21 cellular contexts compared by ENCODE assay signal in the genomic region with DNA sequence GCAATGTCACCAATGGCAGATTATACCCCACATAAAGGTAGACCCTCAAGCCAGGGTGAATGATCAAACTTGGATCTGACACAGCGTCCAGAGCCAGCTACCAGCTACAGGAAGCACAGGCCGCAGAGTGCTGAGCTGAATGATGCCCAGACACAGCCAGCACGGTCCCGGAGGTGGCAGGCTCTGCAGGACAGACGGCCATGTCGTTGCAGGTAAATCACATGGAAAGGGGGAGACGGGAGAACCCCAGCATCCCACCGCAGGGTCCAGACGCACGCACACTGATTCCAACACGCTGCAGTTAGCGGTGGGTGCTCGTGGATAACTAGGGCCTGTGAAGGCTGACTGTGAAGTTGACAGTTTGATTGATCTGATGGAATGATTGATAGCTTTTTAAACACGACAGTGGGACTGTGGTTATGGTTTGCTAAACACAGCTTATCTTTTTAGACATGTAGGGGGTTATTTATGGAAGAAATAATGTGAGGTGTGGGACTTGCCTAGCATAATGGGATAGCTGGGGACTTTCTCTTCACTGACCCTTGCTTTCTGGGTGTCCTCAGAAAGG.
A peak's percentile ranks its signal among the peaks of the same experiment; 100 is the strongest.
DNase-seq lines count a peak whose midpoint lies in the region; ATAC-seq, FAIRE-seq and TF ChIP-seq lines count a peak whose summit lies in the region.
"Had no signal": no experiment of that assay in that cellular context is flagged by ENCODE, and none has a peak within 500 bp of the region (broad histone marks: within the 10 kb centered on the region; RNA-seq: fewer than 3 reads in every experiment).

No MANE protein-coding gene starts in this region.

- H3K36me3 ChIP-seq in K562 (ENCODE audit: control insufficient read depth, insufficient read depth, low read length) (no peaks in the 10 kb centered on the region), neural cell (ENCODE audit: insufficient read depth, low read length) (no peaks in the 10 kb centered on the region), upper lobe of right lung (no peaks in the 10 kb centered on the region)
- H3K36me3 ChIP-seq: SJSA1 had no signal

- H3K4me3 ChIP-seq in K562 (no peak overlapping the region), neural cell (ENCODE audit: low read length) (no peak overlapping the region), upper lobe of right lung (no peak overlapping the region)
- H3K4me3 ChIP-seq: SJSA1 had no signal

- H3K79me2 ChIP-seq in K562 (ENCODE audit: control insufficient read depth, insufficient read depth, low read length), result no peaks in the 10 kb centered on the region
- no peaks in the 10 kb centered on the region for H3K79me2 ChIP-seq in neural cell (replicated peaks; ENCODE audit: insufficient read depth, low read length)

- H3K27ac ChIP-seq in K562 (ENCODE audit: extremely low read depth, low read depth, low read length) (no peak overlapping the region), neural cell (ENCODE audit: low read length) (no peak overlapping the region), upper lobe of right lung (no peak overlapping the region)
- H3K27ac ChIP-seq: SJSA1 had no signal

- H3F3A ChIP-seq in neural cell (ENCODE audit: insufficient read depth, low read length, poor library complexity, severe bottlenecking), result no peaks in the 10 kb centered on the region

- H4K20me1 ChIP-seq in K562 (replicated peaks; ENCODE audit: control insufficient read depth, insufficient read depth, low read length) (peaks cover 15% of the 10 kb centered on the region; the same call in 1 of the 2 replicates), neural cell (ENCODE audit: insufficient read depth) (no peaks in the 10 kb centered on the region)

- TF ChIP-seq CTCF in K562 (IDR thresholded peaks at IDR 0.05 in 2 of 3, conservative IDR thresholded peaks at IDR 0.05 in 1 of 3; ENCODE audit: insufficient read depth in 2 of 3, low read depth in 1 of 3, low read length in 3 of 3) (no peak), neural cell (IDR thresholded peaks at IDR 0.05; ENCODE audit: poor library complexity, severe bottlenecking) (no peak), upper lobe of right lung (IDR thresholded peaks at IDR 0.05) (no peak)

- H3K4me2 ChIP-seq in K562 (ENCODE audit: insufficient read depth, low read length) (no peak overlapping the region), neural cell (ENCODE audit: low read length) (no peak overlapping the region)

- BruUV-seq in K562 (replicated peaks; lab: Mats Ljungman, UMichigan), result no TSS peak

- TF ChIP-seq RAD21 in K562 (CRISPR knock-in tag; conservative IDR thresholded peaks at IDR 0.05 in 1 of 2, IDR thresholded peaks at IDR 0.05 in 1 of 2), result no peak
- no peak for TF ChIP-seq RAD21 in neural cell (conservative IDR thresholded peaks at IDR 0.05)

- DNase-seq in Right ventricle myocardium superior (peak; percentile 32), left cardiac atrium (no peak), K562 (ENCODE audit: extremely low read depth in 1 of 4, low spot score in 3 of 4) (no peak), upper lobe of right lung (peak; percentile 46), NCI-H1092 treated with DMSO at 0.1 percent for 48 hours (lab: John Stamatoyannopoulos, UW) (no peak), NCI-H526 (lab: John Stamatoyannopoulos, UW) (no peak)
- DNase-seq: CD4-positive, CD25-positive, alpha-beta regulatory T cell; EL; GF-D8; Kasumi-1; NCI-H1436 treated with DMSO at 0.1 percent for 48 hours; NCI-H2029; NCI-H2227 treated with DMSO at 0.1 percent for 48 hours; NCI-H510A treated with DMSO at 0.1 percent for 48 hours; NCI-H774; NK-92 treated with Interleukin-12 subunit alpha and Interleukin-12 subunit beta, amount 100 ng/mL, for 24 hours had no signal

- H3K9me3 ChIP-seq in K562 (replicated peaks; ENCODE audit: control insufficient read depth, insufficient read depth, low read depth, low read length), result no peaks in the 10 kb centered on the region
- no peaks in the 10 kb centered on the region for H3K9me3 ChIP-seq in neural cell (ENCODE audit: low read length)
- H3K9me3 ChIP-seq in upper lobe of right lung, result no peaks in the 10 kb centered on the region

- peaks cover 39 to 94% of the 10 kb centered on the region in 2 experiments for H3K27me3 ChIP-seq in K562 (ENCODE audit: control insufficient read depth in 2 of 2, insufficient read depth in 2 of 2, low read length in 2 of 2)
- no peaks in the 10 kb centered on the region for H3K27me3 ChIP-seq in neural cell (ENCODE audit: insufficient read depth, low read depth, low read length)
- peaks cover 9% of the 10 kb centered on the region for H3K27me3 ChIP-seq in upper lobe of right lung
- H3K27me3 ChIP-seq: SJSA1 had no signal

- TF ChIP-seq POLR2A in K562 (conservative IDR thresholded peaks at IDR 0.05), result no peak

- H3K9ac ChIP-seq in K562 (ENCODE audit: insufficient read depth in 1 of 2, low read depth in 2 of 2, low read length in 2 of 2) (no peak overlapping the region), neural cell (ENCODE audit: low read length) (no peak overlapping the region)

- H2AFZ ChIP-seq in K562 (ENCODE audit: low read depth, low read length) (no peak overlapping the region), neural cell (ENCODE audit: low read depth, low read length) (no peak overlapping the region)

- intact Hi-C loops in Right ventricle myocardium superior (cut with DNase I), result no loop called here
- intact Hi-C loops in left cardiac atrium (cut with DNase I), result no loop called here
- intact Hi-C loops in K562 (cut with micrococcal nuclease), result no loop called here
- intact Hi-C loops in upper lobe of right lung (cut with DNase I), result no loop called here

- ATAC-seq in Right ventricle myocardium superior (ENCODE audit: poor library complexity) (no peak), left cardiac atrium (no peak), K562 (no peak), upper lobe of right lung (no peak), GM18511 (IDR thresholded peaks at IDR 0.05; ENCODE audit: unreplicated experiment) (no peak)

- in situ Hi-C loops in K562 (cut with MboI), result no loop called here

- POLR2A ChIA-PET in K562 (lab: Yijun Ruan, JAX), result interaction anchor here (0.7 to 0.9 kb wide), 2 partner anchors 11 to 268 kb away, joined by 3 to 4 read pairs; no protein-coding TSS in a partner anchor

- no peak for FAIRE-seq in K562 (lab: Jason Lieb, UNC)
- FAIRE-seq: A204.1, GM19239 had no signal

- WGBS in K562 (ENCODE audit: insufficient coverage, low coverage, missing lambda C conversion rate), result under 1% methylated on average over 14 of the region's 14 CpGs

- no peaks in the 10 kb centered on the region for H3K9me2 ChIP-seq in neural cell (ENCODE audit: insufficient read depth, low read length)

- CTCF ChIA-PET in K562 (lab: Yijun Ruan, JAX; ENCODE audit: low intra/inter-chr PET ratio), result no interaction called here

- H3K4me1 ChIP-seq in K562 (replicated peaks in 1 of 2; ENCODE audit: control insufficient read depth in 2 of 2, insufficient read depth in 2 of 2, low read length in 2 of 2) (peaks cover 0 to 9% of the 10 kb centered on the region in 2 experiments; a peak in 1 of 5 replicates), upper lobe of right lung (peaks cover 6% of the 10 kb centered on the region)
- H3K4me1 ChIP-seq: SJSA1 had no signal

- TF ChIP-seq EP300 in K562 (IDR thresholded peaks at IDR 0.05; ENCODE audit: low read length) (no peak), neural cell (conservative IDR thresholded peaks at IDR 0.05; ENCODE audit: poor library complexity, severe bottlenecking) (peak; percentile 72)

- H3K9me1 ChIP-seq in K562 (ENCODE audit: control insufficient read depth, insufficient read depth, low read length), result no peaks in the 10 kb centered on the region

TF ChIP-seq in K562, 482 proteins besides CTCF, POLR2A, EP300 and RAD21 (continues in another document):
- no peak for TF ChIP-seq ILF3 (IDR thresholded peaks at IDR 0.05; ENCODE audit: borderline replicate concordance)
- TF ChIP-seq, protein P1, sequence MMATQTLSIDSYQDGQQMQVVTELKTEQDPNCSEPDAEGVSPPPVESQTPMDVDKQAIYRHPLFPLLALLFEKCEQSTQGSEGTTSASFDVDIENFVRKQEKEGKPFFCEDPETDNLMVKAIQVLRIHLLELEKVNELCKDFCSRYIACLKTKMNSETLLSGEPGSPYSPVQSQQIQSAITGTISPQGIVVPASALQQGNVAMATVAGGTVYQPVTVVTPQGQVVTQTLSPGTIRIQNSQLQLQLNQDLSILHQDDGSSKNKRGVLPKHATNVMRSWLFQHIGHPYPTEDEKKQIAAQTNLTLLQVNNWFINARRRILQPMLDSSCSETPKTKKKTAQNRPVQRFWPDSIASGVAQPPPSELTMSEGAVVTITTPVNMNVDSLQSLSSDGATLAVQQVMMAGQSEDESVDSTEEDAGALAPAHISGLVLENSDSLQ (IDR thresholded peaks at IDR 0.05), result peak; percentile 74
- TF ChIP-seq MEIS2 (IDR thresholded peaks at IDR 0.05; ENCODE audit: partially characterized antibody), result peak; percentile 82
- no peak for TF ChIP-seq POLR3A (IDR thresholded peaks at IDR 0.05; ENCODE audit: borderline replicate concordance, extremely low read depth, insufficient read depth, insufficient read length)

TF ChIP-seq in neural cell, 6 proteins besides CTCF, POLR2A, EP300 and RAD21 (continues in another document):
- TF ChIP-seq EZH2 (IDR thresholded peaks at IDR 0.05; ENCODE audit: borderline replicate concordance, insufficient read depth, low read length, poor library complexity, severe bottlenecking) (no peak), MXI1 (conservative IDR thresholded peaks at IDR 0.05; ENCODE audit: poor library complexity, severe bottlenecking) (no peak)
- TF ChIP-seq, protein P2, sequence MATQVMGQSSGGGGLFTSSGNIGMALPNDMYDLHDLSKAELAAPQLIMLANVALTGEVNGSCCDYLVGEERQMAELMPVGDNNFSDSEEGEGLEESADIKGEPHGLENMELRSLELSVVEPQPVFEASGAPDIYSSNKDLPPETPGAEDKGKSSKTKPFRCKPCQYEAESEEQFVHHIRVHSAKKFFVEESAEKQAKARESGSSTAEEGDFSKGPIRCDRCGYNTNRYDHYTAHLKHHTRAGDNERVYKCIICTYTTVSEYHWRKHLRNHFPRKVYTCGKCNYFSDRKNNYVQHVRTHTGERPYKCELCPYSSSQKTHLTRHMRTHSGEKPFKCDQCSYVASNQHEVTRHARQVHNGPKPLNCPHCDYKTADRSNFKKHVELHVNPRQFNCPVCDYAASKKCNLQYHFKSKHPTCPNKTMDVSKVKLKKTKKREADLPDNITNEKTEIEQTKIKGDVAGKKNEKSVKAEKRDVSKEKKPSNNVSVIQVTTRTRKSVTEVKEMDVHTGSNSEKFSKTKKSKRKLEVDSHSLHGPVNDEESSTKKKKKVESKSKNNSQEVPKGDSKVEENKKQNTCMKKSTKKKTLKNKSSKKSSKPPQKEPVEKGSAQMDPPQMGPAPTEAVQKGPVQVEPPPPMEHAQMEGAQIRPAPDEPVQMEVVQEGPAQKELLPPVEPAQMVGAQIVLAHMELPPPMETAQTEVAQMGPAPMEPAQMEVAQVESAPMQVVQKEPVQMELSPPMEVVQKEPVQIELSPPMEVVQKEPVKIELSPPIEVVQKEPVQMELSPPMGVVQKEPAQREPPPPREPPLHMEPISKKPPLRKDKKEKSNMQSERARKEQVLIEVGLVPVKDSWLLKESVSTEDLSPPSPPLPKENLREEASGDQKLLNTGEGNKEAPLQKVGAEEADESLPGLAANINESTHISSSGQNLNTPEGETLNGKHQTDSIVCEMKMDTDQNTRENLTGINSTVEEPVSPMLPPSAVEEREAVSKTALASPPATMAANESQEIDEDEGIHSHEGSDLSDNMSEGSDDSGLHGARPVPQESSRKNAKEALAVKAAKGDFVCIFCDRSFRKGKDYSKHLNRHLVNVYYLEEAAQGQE (IDR thresholded peaks at IDR 0.05; ENCODE audit: borderline replicate concordance), result no peak

Comparison
In these comparisons a context has a peak if more than half of its experiments do, and no peak if none do; other contexts are left out.
1. DNase-seq: peak in Right ventricle myocardium superior (single experiment) and upper lobe of right lung (single experiment); none in left cardiac atrium (single experiment), K562 (0 of 4), NCI-H1092 treated with DMSO at 0.1 percent for 48 hours (single experiment) and NCI-H526 (0 of 2).